18 cellular contexts compared by ENCODE assay signal in the genomic region with DNA sequence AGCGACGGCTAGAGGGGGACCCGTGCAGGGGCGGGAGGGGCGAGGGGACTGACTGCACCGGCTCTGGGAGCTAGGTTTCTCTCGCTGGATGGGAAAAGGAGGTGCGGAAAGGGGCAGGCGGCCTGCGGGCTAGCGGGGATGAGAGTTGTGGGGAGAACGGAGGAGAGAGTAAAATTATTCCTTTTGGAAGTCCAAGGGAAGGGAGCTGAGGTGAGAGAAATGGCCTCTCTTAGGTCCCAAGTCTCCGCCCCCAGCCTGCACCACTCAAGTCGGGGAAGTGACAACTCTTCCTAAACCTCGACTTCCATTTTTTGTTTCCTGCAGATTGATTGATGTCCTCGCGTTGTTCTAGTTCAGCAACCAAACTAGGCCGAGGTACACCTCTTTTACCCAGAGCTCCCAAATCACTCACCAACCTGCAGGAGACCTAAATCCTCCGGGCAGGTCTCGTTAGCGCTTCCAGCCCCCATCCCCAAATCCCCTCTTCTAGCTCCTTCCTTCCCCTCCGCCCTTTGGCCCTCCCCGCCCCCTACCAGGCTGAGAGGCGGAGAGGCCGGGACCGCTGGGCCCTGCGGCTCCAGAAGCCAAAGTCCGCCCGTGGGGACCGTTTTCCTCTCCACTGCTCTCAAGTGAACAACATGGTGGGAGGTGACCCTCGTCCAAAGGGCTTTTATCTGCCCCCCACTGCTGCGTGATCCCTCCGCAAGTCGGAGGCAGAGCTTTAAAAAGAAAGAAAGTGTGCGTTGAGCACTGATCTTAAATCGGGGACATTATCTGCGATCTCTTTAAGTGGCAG. TPM values are rescaled to one million over a fixed set of nuclear protein-coding genes. Genes with fewer than 3 reads are reported as not detected.
DNase-seq lines count a peak whose midpoint lies in the region; ATAC-seq, FAIRE-seq and TF ChIP-seq lines count a peak whose summit lies in the region.
"Had no signal": no experiment of that assay in that cellular context is flagged by ENCODE, and none has a peak within 500 bp of the region (broad histone marks: within the 10 kb centered on the region; RNA-seq: fewer than 3 reads in every experiment).

No MANE protein-coding gene starts in this region.

- H3K9me3 ChIP-seq in HepG2 (ENCODE audit: low read length), result no peaks in the 10 kb centered on the region
- no peaks in the 10 kb centered on the region for H3K9me3 ChIP-seq in right lobe of liver
- no peaks in the 10 kb centered on the region for H3K9me3 ChIP-seq in endodermal cell (ENCODE audit: control insufficient read depth, low read length)
- H3K9me3 ChIP-seq: pancreas, uterus had no signal

- no peaks in the 10 kb centered on the region for H3K36me3 ChIP-seq in HepG2 (replicated peaks in 1 of 2; ENCODE audit: control insufficient read depth in 1 of 2, insufficient read depth in 2 of 2, low read length in 2 of 2)
- H3K36me3 ChIP-seq in right lobe of liver, result no peaks in the 10 kb centered on the region
- H3K36me3 ChIP-seq in endodermal cell (ENCODE audit: control insufficient read depth, insufficient read depth, low read length), result peaks cover 33% of the 10 kb centered on the region
- H3K36me3 ChIP-seq: pancreas, uterus had no signal

- intact Hi-C loops in HepG2 (cut with micrococcal nuclease; ENCODE audit: unreplicated experiment) (no loop called here), right lobe of liver (cut with DNase I) (no loop called here)

- H3K4me1 ChIP-seq in HepG2 (ENCODE audit: insufficient read depth, low read length), result 0 out of 2 replicates have a peak, but pooled peaks cover 12% of the 10 kb centered on the region
- H3K4me1 ChIP-seq in right lobe of liver, result peaks cover 0 to 9% (median 0%) of the 10 kb centered on the region in 4 donors
- peaks cover 17% of the 10 kb centered on the region for H3K4me1 ChIP-seq in endodermal cell (ENCODE audit: control insufficient read depth, insufficient read depth, low read length)
- H3K4me1 ChIP-seq: uterus had no signal

- POLR2A ChIA-PET in HepG2 (lab: Yijun Ruan, JAX), result no interaction called here

- H3K4me3 Mint-ChIP-seq in endodermal cell (peak overlapping the region; percentile 97), type B pancreatic cell (peak overlapping the region; percentile 76)
- no peak overlapping the region for H3K4me3 Mint-ChIP-seq in stimulated activated effector memory CD8-positive, alpha-beta T cell treated with anti-CD3 and anti-CD28 coated beads, Interleukin-12 subunit alpha, Interleukin-12 subunit beta, amount 100 ng/mL, for 72 hours
- H3K4me3 Mint-ChIP-seq: activated T-cell treated with anti-CD3 and anti-CD28 coated beads, Interleukin-2, amount 50 U/mL, for 4 hours had no signal

- H3K27me3 Mint-ChIP-seq in endodermal cell (ENCODE audit: insufficient read depth), result peaks cover 11% of the 10 kb centered on the region
- H3K27me3 Mint-ChIP-seq in type B pancreatic cell, result peaks cover 92% of the 10 kb centered on the region

- FAIRE-seq in HepG2 (lab: Jason Lieb, UNC), result no peak
- FAIRE-seq: pancreas had no signal

- TF ChIP-seq POLR2A in HepG2 (IDR thresholded peaks at IDR 0.05; ENCODE audit: insufficient read depth in 1 of 2, low read depth in 2 of 2, low read length in 2 of 2) (no peak), right lobe of liver (IDR thresholded peaks at IDR 0.05) (no peak)

- no peak overlapping the region for H3K9ac ChIP-seq in HepG2 (ENCODE audit: insufficient read depth, low read depth, low read length)
- H3K9ac ChIP-seq in endodermal cell (ENCODE audit: extremely low read depth, low read length, poor library complexity, severe bottlenecking), result peak overlapping the region; percentile 100

- no peak overlapping the region for H2AFZ ChIP-seq in HepG2 (ENCODE audit: low read length)

- ATAC-seq in HepG2, result peak; percentile 58
- no peak for ATAC-seq in right lobe of liver
- no peak for ATAC-seq in stimulated activated effector memory CD8-positive, alpha-beta T cell treated with anti-CD3 and anti-CD28 coated beads, Interleukin-12 subunit alpha, Interleukin-12 subunit beta, amount 100 ng/mL, for 72 hours
- ATAC-seq: activated T-cell treated with anti-CD3 and anti-CD28 coated beads, Interleukin-2, amount 50 U/mL, for 4 hours; pancreas; stimulated activated naive CD8-positive, alpha-beta T cell treated with anti-CD3 and anti-CD28 coated beads, Interleukin-15, amount 100 ng/mL, for 72 hours had no signal

- H3K27ac Mint-ChIP-seq in endodermal cell (peak overlapping the region; percentile 100), type B pancreatic cell (peak overlapping the region; percentile 58)
- H3K27ac Mint-ChIP-seq in stimulated activated effector memory CD8-positive, alpha-beta T cell treated with anti-CD3 and anti-CD28 coated beads, Interleukin-12 subunit alpha, Interleukin-12 subunit beta, amount 100 ng/mL, for 72 hours, result no peak overlapping the region
- H3K27ac Mint-ChIP-seq: stimulated activated naive CD8-positive, alpha-beta T cell treated with anti-CD3 and anti-CD28 coated beads, Interleukin-15, amount 100 ng/mL, for 72 hours had no signal

- CTCF ChIA-PET in HepG2 (lab: Yijun Ruan, JAX; ENCODE audit: low intra/inter-chr PET ratio, low total read pairs), result no interaction called here

- no TSS peak for BruUV-seq in HepG2 (replicated peaks; lab: Mats Ljungman, UMichigan)

- peaks cover 28% of the 10 kb centered on the region for H3K36me3 Mint-ChIP-seq in endodermal cell (ENCODE audit: low read depth)
- peaks cover 11% of the 10 kb centered on the region for H3K36me3 Mint-ChIP-seq in type B pancreatic cell
- H3K36me3 Mint-ChIP-seq in stimulated activated effector memory CD8-positive, alpha-beta T cell treated with anti-CD3 and anti-CD28 coated beads, Interleukin-12 subunit alpha, Interleukin-12 subunit beta, amount 100 ng/mL, for 72 hours, result no peaks in the 10 kb centered on the region

- H3K79me2 ChIP-seq in HepG2 (ENCODE audit: insufficient read depth, low read length), result no peaks in the 10 kb centered on the region

- no peak overlapping the region for H3K4me3 ChIP-seq in HepG2 (replicated peaks in 1 of 3; ENCODE audit: insufficient read depth in 1 of 3, low read depth in 2 of 3, low read length in 3 of 3)
- H3K4me3 ChIP-seq in right lobe of liver, result no peak overlapping the region
- peak overlapping the region; percentile 90 for H3K4me3 ChIP-seq in endodermal cell (ENCODE audit: low read length)
- H3K4me3 ChIP-seq: coronary artery, pancreas, uterus had no signal

- TF ChIP-seq RAD21 in HepG2 (CRISPR knock-in tag; IDR thresholded peaks at IDR 0.05), result no peak

- in situ Hi-C loops in HepG2 (cut with HindIII; ENCODE audit: extremely low pct_ligation_motif_present, low pct_unique_long_range_greater_than_20kb), result no loop called here

- H3K27ac ChIP-seq in HepG2 (ENCODE audit: extremely low read length, insufficient read depth, low read length), result no peak overlapping the region
- no peak overlapping the region for H3K27ac ChIP-seq in right lobe of liver
- peak overlapping the region; percentile 78 for H3K27ac ChIP-seq in endodermal cell (ENCODE audit: low read depth, low read length)
- H3K27ac ChIP-seq: coronary artery, pancreas, uterus had no signal

- WGBS in HepG2 (ENCODE audit: low lambda C conversion rate), result 27% methylated on average over 37 of the region's 37 CpGs
- WGBS in right lobe of liver (ENCODE audit: insufficient coverage, low coverage, low lambda C conversion rate, missing lambda C conversion rate), result 7% methylated on average over 37 of the region's 37 CpGs
- 0% methylated on average over 13 to 37 of the region's 37 CpGs for WGBS in endodermal cell (ENCODE audit: insufficient coverage in 1 of 2, insufficient read length in 1 of 2), 2 experiments

- TF ChIP-seq EP300 in HepG2 (IDR thresholded peaks at IDR 0.05; ENCODE audit: low read depth in 2 of 2, low read length in 2 of 2) (no peak), HepG2 (CRISPR knock-in tag; IDR thresholded peaks at IDR 0.05; ENCODE audit: borderline replicate concordance) (no peak)

- TF ChIP-seq CTCF in HepG2 (CRISPR knock-in tag; IDR thresholded peaks at IDR 0.05) (no peak), right lobe of liver (IDR thresholded peaks at IDR 0.05) (no peak), endodermal cell (conservative IDR thresholded peaks at IDR 0.05) (no peak), type B pancreatic cell (conservative IDR thresholded peaks at IDR 0.05) (no peak)

- H3K9me3 Mint-ChIP-seq in endodermal cell, result no peaks in the 10 kb centered on the region
- H3K9me3 Mint-ChIP-seq in type B pancreatic cell, result no peaks in the 10 kb centered on the region
- no peaks in the 10 kb centered on the region for H3K9me3 Mint-ChIP-seq in stimulated activated effector memory CD8-positive, alpha-beta T cell treated with anti-CD3 and anti-CD28 coated beads, Interleukin-12 subunit alpha, Interleukin-12 subunit beta, amount 100 ng/mL, for 72 hours
- H3K9me3 Mint-ChIP-seq: activated T-cell treated with anti-CD3 and anti-CD28 coated beads, Interleukin-2, amount 50 U/mL, for 4 hours had no signal

- no peaks in the 10 kb centered on the region for H4K20me1 ChIP-seq in HepG2 (ENCODE audit: insufficient read depth, low read length)

- H3K4me2 ChIP-seq in HepG2 (ENCODE audit: low read depth, low read length), result peak overlapping the region; percentile 63

- no peak for DNase-seq in HepG2 (ENCODE audit: low spot score)
- no peak for DNase-seq in right lobe of liver
- DNase-seq in endodermal cell, result peak; percentile 91
- DNase-seq in kidney tubule cell (ENCODE audit: low spot score), result peak; percentile 6
- DNase-seq in type B pancreatic cell (ENCODE audit: extremely low spot score, unreplicated experiment), result no peak
- DNase-seq in NCI-H1048 (lab: John Stamatoyannopoulos, UW), result no peak
- no peak for DNase-seq in stimulated activated effector memory CD8-positive, alpha-beta T cell treated with anti-CD3 and anti-CD28 coated beads, Interleukin-12 subunit alpha, Interleukin-12 subunit beta, amount 100 ng/mL, for 72 hours (ENCODE audit: low spot score in 2 of 2)
- DNase-seq in NCI-H1930 (lab: John Stamatoyannopoulos, UW), result no peak
- DNase-seq: activated T-cell treated with anti-CD3 and anti-CD28 coated beads, Interleukin-2, amount 50 U/mL, for 4 hours; anterior cingulate cortex; hypothalamus; IMR-90; NCI-H2171; stimulated activated naive CD8-positive, alpha-beta T cell treated with anti-CD3 and anti-CD28 coated beads, Interleukin-15, amount 100 ng/mL, for 72 hours; uterus had no signal

- peaks cover 3 to 76% of the 10 kb centered on the region in 2 experiments for H3K27me3 ChIP-seq in HepG2 (ENCODE audit: control insufficient read depth in 1 of 2, insufficient read depth in 2 of 2, low read length in 2 of 2)
- H3K27me3 ChIP-seq in right lobe of liver, result peaks cover 11 to 75% of the 10 kb centered on the region in 2 donors
- no peaks in the 10 kb centered on the region for H3K27me3 ChIP-seq in endodermal cell (ENCODE audit: control insufficient read depth, insufficient read depth, low read length, poor library complexity, severe bottlenecking)

- H3K4me1 Mint-ChIP-seq in endodermal cell (peaks cover 52% of the 10 kb centered on the region), type B pancreatic cell (ENCODE audit: unreplicated experiment) (peaks cover 32% of the 10 kb centered on the region)
- H3K4me1 Mint-ChIP-seq in stimulated activated effector memory CD8-positive, alpha-beta T cell treated with anti-CD3 and anti-CD28 coated beads, Interleukin-12 subunit alpha, Interleukin-12 subunit beta, amount 100 ng/mL, for 72 hours, result peaks cover 21% of the 10 kb centered on the region

RNA-seq across cellular contexts. Expression of a gene that starts 7.3 kb away (rescaled TPM):
- total RNA-seq in HepG2 (2016; rRNA removed; fragmentation: Illumina TruSeq; extraction: Trizol) (not detected in 2 replicates), right lobe of liver (not detected), endodermal cell (10 to 100 TPM; 28.8 to 32.7 TPM), type B pancreatic cell (ENCODE audit: low replicate concordance) (4.5 and 13.8 TPM in 2 replicates)
- total RNA-seq in HepG2 (2016; cell fraction: cytosol; rRNA removed; fragmentation: Illumina TruSeq; extraction: Trizol; ENCODE audit: low read depth), result not detected in 2 replicates
- not detected in 2 replicates for total RNA-seq in HepG2 (2016; cell fraction: insoluble cytoplasmic fraction; rRNA removed; fragmentation: Illumina TruSeq; extraction: Trizol)
- not detected in 2 replicates for total RNA-seq in HepG2 (2016; cell fraction: membrane; rRNA removed; fragmentation: Illumina TruSeq; extraction: Trizol)
- not detected in 2 replicates for total RNA-seq in HepG2 (2016; cell fraction: nucleus; rRNA removed; fragmentation: Illumina TruSeq; extraction: Trizol)
- polyA plus RNA-seq in HepG2 (2011; rRNA removed), result not detected in 2 replicates
- polyA plus RNA-seq in HepG2 (2011; cell fraction: cytosol; rRNA removed), result not detected in 2 replicates
- not detected in 2 replicates for polyA plus RNA-seq in HepG2 (2011; cell fraction: nucleus; rRNA removed)
- not detected in 2 replicates for polyA plus RNA-seq in HepG2 (2012)
- not detected in 2 replicates for polyA plus RNA-seq in HepG2 (2016; cell fraction: cytosol; fragmentation: Illumina TruSeq; extraction: Trizol; ENCODE audit: low read depth)
- polyA plus RNA-seq in HepG2 (2016; cell fraction: insoluble cytoplasmic fraction; fragmentation: Illumina TruSeq; extraction: Trizol; ENCODE audit: low read depth), result not detected in 2 replicates
- polyA plus RNA-seq in HepG2 (2016; cell fraction: membrane; fragmentation: Illumina TruSeq; extraction: Trizol; ENCODE audit: low read depth), result not detected in 2 replicates
- polyA plus RNA-seq in HepG2 (2016; cell fraction: nucleus; fragmentation: Illumina TruSeq; extraction: Trizol; ENCODE audit: insufficient read depth, low read depth), result not detected in 2 replicates
- polyA minus RNA-seq in HepG2 (2011; rRNA and poly(A)+ RNA removed; ENCODE audit: low replicate concordance), result 7.3 TPM in 1 of 2 replicates, not detected in the other
- not detected in 2 replicates for polyA minus RNA-seq in HepG2 (2011; cell fraction: cytosol; rRNA and poly(A)+ RNA removed)
- polyA minus RNA-seq in HepG2 (2011; cell fraction: nucleus; rRNA and poly(A)+ RNA removed), result not detected in 2 replicates
- polyA plus RNA-seq in endodermal cell (2013, experiment 1 of 2), result 27.2 TPM
- 34.7 TPM for polyA plus RNA-seq in endodermal cell (2013, experiment 2 of 2)
- total RNA-seq: activated T-cell treated with anti-CD3 and anti-CD28 coated beads, Interleukin-2, amount 50 U/mL, for 4 hours; mesenteric fat pad had no signal

Comparison
In these comparisons a context has a peak if more than half of its experiments do, and no peak if none do; other contexts are left out.
1. DNase-seq: peak in endodermal cell (single experiment) and kidney tubule cell (single experiment); none in HepG2 (single experiment), right lobe of liver (0 of 3), type B pancreatic cell (single experiment), NCI-H1048 (single experiment), stimulated activated effector memory CD8-positive, alpha-beta T cell treated with anti-CD3 and anti-CD28 coated beads, Interleukin-12 subunit alpha, Interleukin-12 subunit beta, amount 100 ng/mL, for 72 hours (0 of 2) and NCI-H1930 (0 of 2).